In the genomic region with DNA sequence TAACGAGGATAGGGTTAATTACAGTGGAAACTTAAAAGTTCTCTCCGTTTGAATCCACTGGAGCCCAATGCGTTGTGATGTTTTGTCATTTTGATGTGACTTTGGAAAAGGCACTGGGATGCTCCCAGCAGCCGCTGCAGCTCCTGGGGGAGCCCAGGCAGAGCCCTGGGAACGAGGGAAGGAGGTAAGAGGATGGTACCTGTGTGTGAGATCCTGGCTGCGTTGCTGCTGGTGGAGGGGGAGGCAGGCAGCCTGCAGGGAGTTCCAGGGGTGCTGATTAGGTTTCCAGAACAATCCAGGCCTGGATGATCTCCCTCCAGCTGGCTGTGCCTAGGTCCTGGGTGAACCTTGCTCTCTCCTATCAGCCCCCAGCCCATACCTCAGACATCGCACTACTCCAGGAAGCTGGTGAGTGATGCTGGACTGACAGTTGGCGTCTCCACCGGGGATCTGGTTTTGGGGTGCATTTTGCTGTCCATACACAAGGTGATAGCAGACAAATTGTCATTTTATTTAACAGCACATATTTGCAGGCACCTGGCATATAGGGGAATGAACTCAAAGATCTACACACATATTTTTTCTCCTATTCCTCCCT, we compare ENCODE assay signal across 1 cellular context.
TF ChIP-seq lines count a peak whose summit lies in the region.

No MANE protein-coding gene starts in this region.

TF ChIP-seq in HepG2, 621 proteins besides CTCF, POLR2A, EP300 and RAD21 (continued from another document and continues in another):
- TF ChIP-seq ZBTB7B (CRISPR knock-in tag; IDR thresholded peaks at IDR 0.05): no peak
- TF ChIP-seq, protein P1, sequence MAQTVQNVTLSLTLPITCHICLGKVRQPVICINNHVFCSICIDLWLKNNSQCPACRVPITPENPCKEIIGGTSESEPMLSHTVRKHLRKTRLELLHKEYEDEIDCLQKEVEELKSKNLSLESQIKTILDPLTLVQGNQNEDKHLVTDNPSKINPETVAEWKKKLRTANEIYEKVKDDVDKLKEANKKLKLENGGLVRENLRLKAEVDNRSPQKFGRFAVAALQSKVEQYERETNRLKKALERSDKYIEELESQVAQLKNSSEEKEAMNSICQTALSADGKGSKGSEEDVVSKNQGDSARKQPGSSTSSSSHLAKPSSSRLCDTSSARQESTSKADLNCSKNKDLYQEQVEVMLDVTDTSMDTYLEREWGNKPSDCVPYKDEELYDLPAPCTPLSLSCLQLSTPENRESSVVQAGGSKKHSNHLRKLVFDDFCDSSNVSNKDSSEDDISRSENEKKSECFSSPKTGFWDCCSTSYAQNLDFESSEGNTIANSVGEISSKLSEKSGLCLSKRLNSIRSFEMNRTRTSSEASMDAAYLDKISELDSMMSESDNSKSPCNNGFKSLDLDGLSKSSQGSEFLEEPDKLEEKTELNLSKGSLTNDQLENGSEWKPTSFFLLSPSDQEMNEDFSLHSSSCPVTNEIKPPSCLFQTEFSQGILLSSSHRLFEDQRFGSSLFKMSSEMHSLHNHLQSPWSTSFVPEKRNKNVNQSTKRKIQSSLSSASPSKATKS (CRISPR knock-in tag; IDR thresholded peaks at IDR 0.05): no peak
- no peak for TF ChIP-seq ZNF138 (CRISPR knock-in tag; IDR thresholded peaks at IDR 0.05; ENCODE audit: low read depth)
- TF ChIP-seq NFIC (IDR thresholded peaks at IDR 0.05; ENCODE audit: low read length): no peak
- TF ChIP-seq HNF4A (CRISPR knock-in tag; IDR thresholded peaks at IDR 0.05): peak; percentile 43; the same call in 1 of the 2 replicates
- TF ChIP-seq ZNF317 (CRISPR knock-in tag; IDR thresholded peaks at IDR 0.05): no peak
- TF ChIP-seq ZBTB42 (CRISPR knock-in tag; IDR thresholded peaks at IDR 0.05): no peak; the same call in 1 of the 2 replicates
- no peak for TF ChIP-seq FIP1L1 (IDR thresholded peaks at IDR 0.05; ENCODE audit: borderline replicate concordance, insufficient read depth, low read depth, low read length)
- TF ChIP-seq HDAC2 (CRISPR knock-in tag; IDR thresholded peaks at IDR 0.05): peak; percentile 13; the same call in 1 of the 2 replicates
- no peak for TF ChIP-seq ZNF441 (CRISPR knock-in tag; IDR thresholded peaks at IDR 0.05; ENCODE audit: borderline replicate concordance)
- no peak for TF ChIP-seq NFE2L1 (CRISPR knock-in tag; IDR thresholded peaks at IDR 0.05; ENCODE audit: borderline replicate concordance)
- TF ChIP-seq, protein P2, sequence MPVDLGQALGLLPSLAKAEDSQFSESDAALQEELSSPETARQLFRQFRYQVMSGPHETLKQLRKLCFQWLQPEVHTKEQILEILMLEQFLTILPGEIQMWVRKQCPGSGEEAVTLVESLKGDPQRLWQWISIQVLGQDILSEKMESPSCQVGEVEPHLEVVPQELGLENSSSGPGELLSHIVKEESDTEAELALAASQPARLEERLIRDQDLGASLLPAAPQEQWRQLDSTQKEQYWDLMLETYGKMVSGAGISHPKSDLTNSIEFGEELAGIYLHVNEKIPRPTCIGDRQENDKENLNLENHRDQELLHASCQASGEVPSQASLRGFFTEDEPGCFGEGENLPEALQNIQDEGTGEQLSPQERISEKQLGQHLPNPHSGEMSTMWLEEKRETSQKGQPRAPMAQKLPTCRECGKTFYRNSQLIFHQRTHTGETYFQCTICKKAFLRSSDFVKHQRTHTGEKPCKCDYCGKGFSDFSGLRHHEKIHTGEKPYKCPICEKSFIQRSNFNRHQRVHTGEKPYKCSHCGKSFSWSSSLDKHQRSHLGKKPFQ (CRISPR knock-in tag; IDR thresholded peaks at IDR 0.05; ENCODE audit: insufficient replicate concordance): no peak
- TF ChIP-seq, protein P3, sequence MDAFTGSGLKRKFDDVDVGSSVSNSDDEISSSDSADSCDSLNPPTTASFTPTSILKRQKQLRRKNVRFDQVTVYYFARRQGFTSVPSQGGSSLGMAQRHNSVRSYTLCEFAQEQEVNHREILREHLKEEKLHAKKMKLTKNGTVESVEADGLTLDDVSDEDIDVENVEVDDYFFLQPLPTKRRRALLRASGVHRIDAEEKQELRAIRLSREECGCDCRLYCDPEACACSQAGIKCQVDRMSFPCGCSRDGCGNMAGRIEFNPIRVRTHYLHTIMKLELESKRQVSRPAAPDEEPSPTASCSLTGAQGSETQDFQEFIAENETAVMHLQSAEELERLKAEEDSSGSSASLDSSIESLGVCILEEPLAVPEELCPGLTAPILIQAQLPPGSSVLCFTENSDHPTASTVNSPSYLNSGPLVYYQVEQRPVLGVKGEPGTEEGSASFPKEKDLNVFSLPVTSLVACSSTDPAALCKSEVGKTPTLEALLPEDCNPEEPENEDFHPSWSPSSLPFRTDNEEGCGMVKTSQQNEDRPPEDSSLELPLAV (CRISPR knock-in tag; conservative IDR thresholded peaks at IDR 0.05; ENCODE audit: low read depth): no peak
- no peak for TF ChIP-seq CENPT (CRISPR knock-in tag; IDR thresholded peaks at IDR 0.05; ENCODE audit: low read depth)
- TF ChIP-seq, protein P4, sequence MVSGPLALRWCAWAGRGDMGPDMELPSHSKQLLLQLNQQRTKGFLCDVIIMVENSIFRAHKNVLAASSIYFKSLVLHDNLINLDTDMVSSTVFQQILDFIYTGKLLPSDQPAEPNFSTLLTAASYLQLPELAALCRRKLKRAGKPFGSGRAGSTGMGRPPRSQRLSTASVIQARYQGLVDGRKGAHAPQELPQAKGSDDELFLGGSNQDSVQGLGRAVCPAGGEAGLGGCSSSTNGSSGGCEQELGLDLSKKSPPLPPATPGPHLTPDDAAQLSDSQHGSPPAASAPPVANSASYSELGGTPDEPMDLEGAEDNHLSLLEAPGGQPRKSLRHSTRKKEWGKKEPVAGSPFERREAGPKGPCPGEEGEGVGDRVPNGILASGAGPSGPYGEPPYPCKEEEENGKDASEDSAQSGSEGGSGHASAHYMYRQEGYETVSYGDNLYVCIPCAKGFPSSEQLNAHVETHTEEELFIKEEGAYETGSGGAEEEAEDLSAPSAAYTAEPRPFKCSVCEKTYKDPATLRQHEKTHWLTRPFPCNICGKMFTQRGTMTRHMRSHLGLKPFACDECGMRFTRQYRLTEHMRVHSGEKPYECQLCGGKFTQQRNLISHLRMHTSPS (CRISPR knock-in tag; IDR thresholded peaks at IDR 0.05; ENCODE audit: low read depth): no peak
- TF ChIP-seq ISX (CRISPR knock-in tag; conservative IDR thresholded peaks at IDR 0.05): no peak
- TF ChIP-seq ZNF761 (CRISPR knock-in tag; conservative IDR thresholded peaks at IDR 0.05): no peak
- TF ChIP-seq ZNF124 (CRISPR knock-in tag; IDR thresholded peaks at IDR 0.05): no peak
- TF ChIP-seq ZFP1 (CRISPR knock-in tag; IDR thresholded peaks at IDR 0.05): no peak
- TF ChIP-seq YEATS2 (CRISPR knock-in tag; IDR thresholded peaks at IDR 0.05; ENCODE audit: borderline replicate concordance): no peak
- no peak for TF ChIP-seq MXI1 (IDR thresholded peaks at IDR 0.05; ENCODE audit: borderline replicate concordance, low read depth, low read length)
- TF ChIP-seq TARDBP (CRISPR knock-in tag; IDR thresholded peaks at IDR 0.05): no peak
- TF ChIP-seq, protein P5, sequence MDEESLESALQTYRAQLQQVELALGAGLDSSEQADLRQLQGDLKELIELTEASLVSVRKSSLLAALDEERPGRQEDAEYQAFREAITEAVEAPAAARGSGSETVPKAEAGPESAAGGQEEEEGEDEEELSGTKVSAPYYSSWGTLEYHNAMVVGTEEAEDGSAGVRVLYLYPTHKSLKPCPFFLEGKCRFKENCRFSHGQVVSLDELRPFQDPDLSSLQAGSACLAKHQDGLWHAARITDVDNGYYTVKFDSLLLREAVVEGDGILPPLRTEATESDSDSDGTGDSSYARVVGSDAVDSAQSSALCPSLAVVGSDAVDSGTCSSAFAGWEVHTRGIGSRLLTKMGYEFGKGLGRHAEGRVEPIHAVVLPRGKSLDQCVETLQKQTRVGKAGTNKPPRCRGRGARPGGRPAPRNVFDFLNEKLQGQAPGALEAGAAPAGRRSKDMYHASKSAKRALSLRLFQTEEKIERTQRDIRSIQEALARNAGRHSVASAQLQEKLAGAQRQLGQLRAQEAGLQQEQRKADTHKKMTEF (CRISPR knock-in tag; IDR thresholded peaks at IDR 0.05): no peak
- 0 out of 2 replicates have a peak, but pooled peaks have one; percentile 31 for TF ChIP-seq ZSCAN25 (CRISPR knock-in tag; IDR thresholded peaks at IDR 0.05)
- TF ChIP-seq CREB1 (IDR thresholded peaks at IDR 0.05): no peak
- TF ChIP-seq CREB1 (CRISPR knock-in tag; IDR thresholded peaks at IDR 0.05): no peak
- no peak for TF ChIP-seq ARNT2 (CRISPR knock-in tag; IDR thresholded peaks at IDR 0.05; ENCODE audit: low read depth)
- TF ChIP-seq NFE2 (CRISPR knock-in tag; IDR thresholded peaks at IDR 0.05): no peak
- TF ChIP-seq FOXA1 (IDR thresholded peaks at IDR 0.05): no peak
- TF ChIP-seq FOXA1 (CRISPR knock-in tag; IDR thresholded peaks at IDR 0.05): no peak
- peak; percentile 54; the same call in 1 of the 2 replicates for TF ChIP-seq NFKB2 (CRISPR knock-in tag; IDR thresholded peaks at IDR 0.05; ENCODE audit: borderline replicate concordance)
- no peak for TF ChIP-seq ZNF552 (CRISPR knock-in tag; IDR thresholded peaks at IDR 0.05; ENCODE audit: borderline replicate concordance)
- no peak for TF ChIP-seq PHF20 (CRISPR knock-in tag; IDR thresholded peaks at IDR 0.05)
- no peak for TF ChIP-seq SIN3B (IDR thresholded peaks at IDR 0.05; ENCODE audit: low read length)
- TF ChIP-seq, protein P6, sequence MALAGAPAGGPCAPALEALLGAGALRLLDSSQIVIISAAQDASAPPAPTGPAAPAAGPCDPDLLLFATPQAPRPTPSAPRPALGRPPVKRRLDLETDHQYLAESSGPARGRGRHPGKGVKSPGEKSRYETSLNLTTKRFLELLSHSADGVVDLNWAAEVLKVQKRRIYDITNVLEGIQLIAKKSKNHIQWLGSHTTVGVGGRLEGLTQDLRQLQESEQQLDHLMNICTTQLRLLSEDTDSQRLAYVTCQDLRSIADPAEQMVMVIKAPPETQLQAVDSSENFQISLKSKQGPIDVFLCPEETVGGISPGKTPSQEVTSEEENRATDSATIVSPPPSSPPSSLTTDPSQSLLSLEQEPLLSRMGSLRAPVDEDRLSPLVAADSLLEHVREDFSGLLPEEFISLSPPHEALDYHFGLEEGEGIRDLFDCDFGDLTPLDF (CRISPR knock-in tag; IDR thresholded peaks at IDR 0.05): no peak
- TF ChIP-seq KDM4B (CRISPR knock-in tag; IDR thresholded peaks at IDR 0.05): no peak
- no peak for TF ChIP-seq ZMYM3 (CRISPR knock-in tag; IDR thresholded peaks at IDR 0.05)
- no peak for TF ChIP-seq SPEN (CRISPR knock-in tag; IDR thresholded peaks at IDR 0.05; ENCODE audit: low read depth)
- TF ChIP-seq CCAR2 (optimal IDR thresholded peaks at IDR 0.05; ENCODE audit: low read depth, low read length): no peak
- TF ChIP-seq ZNF451 (CRISPR knock-in tag; IDR thresholded peaks at IDR 0.05): no peak; the same call in 1 of the 2 replicates
- TF ChIP-seq, protein P7, sequence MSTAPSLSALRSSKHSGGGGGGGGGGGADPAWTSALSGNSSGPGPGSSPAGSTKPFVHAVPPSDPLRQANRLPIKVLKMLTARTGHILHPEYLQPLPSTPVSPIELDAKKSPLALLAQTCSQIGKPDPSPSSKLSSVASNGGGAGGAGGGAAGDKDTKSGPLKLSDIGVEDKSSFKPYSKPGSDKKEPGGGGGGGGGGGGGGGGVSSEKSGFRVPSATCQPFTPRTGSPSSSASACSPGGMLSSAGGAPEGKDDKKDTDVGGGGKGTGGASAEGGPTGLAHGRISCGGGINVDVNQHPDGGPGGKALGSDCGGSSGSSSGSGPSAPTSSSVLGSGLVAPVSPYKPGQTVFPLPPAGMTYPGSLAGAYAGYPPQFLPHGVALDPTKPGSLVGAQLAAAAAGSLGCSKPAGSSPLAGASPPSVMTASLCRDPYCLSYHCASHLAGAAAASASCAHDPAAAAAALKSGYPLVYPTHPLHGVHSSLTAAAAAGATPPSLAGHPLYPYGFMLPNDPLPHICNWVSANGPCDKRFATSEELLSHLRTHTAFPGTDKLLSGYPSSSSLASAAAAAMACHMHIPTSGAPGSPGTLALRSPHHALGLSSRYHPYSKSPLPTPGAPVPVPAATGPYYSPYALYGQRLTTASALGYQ (CRISPR knock-in tag; IDR thresholded peaks at IDR 0.05): no peak
- 0 out of 2 replicates have a peak, but pooled peaks have one; percentile 20 for TF ChIP-seq SNAI1 (CRISPR knock-in tag; IDR thresholded peaks at IDR 0.05; ENCODE audit: borderline replicate concordance)
- no peak for TF ChIP-seq IRX3 (CRISPR knock-in tag; IDR thresholded peaks at IDR 0.05; ENCODE audit: borderline replicate concordance, low read depth)
- no peak for TF ChIP-seq ATAD3A (CRISPR knock-in tag; IDR thresholded peaks at IDR 0.05)
- TF ChIP-seq TEAD2 (CRISPR knock-in tag; IDR thresholded peaks at IDR 0.05): no peak
- TF ChIP-seq SP4 (CRISPR knock-in tag; IDR thresholded peaks at IDR 0.05): no peak
- no peak for TF ChIP-seq ZNF605 (CRISPR knock-in tag; IDR thresholded peaks at IDR 0.05)
- 0 out of 2 replicates have a peak, but pooled peaks have one; percentile 8 for TF ChIP-seq ZNF616 (CRISPR knock-in tag; IDR thresholded peaks at IDR 0.05; ENCODE audit: low read depth)
- TF ChIP-seq, protein P8, sequence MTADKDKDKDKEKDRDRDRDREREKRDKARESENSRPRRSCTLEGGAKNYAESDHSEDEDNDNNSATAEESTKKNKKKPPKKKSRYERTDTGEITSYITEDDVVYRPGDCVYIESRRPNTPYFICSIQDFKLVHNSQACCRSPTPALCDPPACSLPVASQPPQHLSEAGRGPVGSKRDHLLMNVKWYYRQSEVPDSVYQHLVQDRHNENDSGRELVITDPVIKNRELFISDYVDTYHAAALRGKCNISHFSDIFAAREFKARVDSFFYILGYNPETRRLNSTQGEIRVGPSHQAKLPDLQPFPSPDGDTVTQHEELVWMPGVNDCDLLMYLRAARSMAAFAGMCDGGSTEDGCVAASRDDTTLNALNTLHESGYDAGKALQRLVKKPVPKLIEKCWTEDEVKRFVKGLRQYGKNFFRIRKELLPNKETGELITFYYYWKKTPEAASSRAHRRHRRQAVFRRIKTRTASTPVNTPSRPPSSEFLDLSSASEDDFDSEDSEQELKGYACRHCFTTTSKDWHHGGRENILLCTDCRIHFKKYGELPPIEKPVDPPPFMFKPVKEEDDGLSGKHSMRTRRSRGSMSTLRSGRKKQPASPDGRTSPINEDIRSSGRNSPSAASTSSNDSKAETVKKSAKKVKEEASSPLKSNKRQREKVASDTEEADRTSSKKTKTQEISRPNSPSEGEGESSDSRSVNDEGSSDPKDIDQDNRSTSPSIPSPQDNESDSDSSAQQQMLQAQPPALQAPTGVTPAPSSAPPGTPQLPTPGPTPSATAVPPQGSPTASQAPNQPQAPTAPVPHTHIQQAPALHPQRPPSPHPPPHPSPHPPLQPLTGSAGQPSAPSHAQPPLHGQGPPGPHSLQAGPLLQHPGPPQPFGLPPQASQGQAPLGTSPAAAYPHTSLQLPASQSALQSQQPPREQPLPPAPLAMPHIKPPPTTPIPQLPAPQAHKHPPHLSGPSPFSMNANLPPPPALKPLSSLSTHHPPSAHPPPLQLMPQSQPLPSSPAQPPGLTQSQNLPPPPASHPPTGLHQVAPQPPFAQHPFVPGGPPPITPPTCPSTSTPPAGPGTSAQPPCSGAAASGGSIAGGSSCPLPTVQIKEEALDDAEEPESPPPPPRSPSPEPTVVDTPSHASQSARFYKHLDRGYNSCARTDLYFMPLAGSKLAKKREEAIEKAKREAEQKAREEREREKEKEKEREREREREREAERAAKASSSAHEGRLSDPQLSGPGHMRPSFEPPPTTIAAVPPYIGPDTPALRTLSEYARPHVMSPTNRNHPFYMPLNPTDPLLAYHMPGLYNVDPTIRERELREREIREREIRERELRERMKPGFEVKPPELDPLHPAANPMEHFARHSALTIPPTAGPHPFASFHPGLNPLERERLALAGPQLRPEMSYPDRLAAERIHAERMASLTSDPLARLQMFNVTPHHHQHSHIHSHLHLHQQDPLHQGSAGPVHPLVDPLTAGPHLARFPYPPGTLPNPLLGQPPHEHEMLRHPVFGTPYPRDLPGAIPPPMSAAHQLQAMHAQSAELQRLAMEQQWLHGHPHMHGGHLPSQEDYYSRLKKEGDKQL (CRISPR knock-in tag; IDR thresholded peaks at IDR 0.05; ENCODE audit: low read depth): no peak
- no peak for TF ChIP-seq KLF9 (CRISPR knock-in tag; IDR thresholded peaks at IDR 0.05; ENCODE audit: low read depth)
- TF ChIP-seq ZNF792 (CRISPR knock-in tag; IDR thresholded peaks at IDR 0.05): no peak
